Comparison of ENCODE assay signal across 11 cellular contexts in the genomic region with DNA sequence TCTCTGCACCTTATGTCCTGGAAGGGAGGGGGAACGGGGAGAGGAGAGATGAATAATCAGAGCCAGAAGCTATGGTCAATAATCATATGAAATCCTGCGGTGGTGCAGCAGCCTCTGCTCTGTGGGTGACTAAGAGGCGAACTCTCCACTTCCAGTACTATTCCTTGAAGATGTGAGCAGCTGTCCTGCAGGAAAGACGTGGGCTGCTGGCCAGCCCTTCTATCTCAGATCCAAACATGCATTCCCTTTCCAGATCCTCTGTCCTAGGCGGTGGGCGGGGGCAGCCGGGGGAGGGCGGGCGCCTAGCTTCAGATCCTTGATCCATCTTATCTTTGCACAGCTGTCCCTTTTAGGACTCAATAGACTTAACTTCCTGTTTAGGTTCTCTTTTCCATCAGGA. TPM values are rescaled to one million over a fixed set of nuclear protein-coding genes. Genes with fewer than 3 reads are reported as not detected.
DNase-seq lines count a peak whose midpoint lies in the region; ATAC-seq and TF ChIP-seq lines count a peak whose summit lies in the region.
"Had no signal": no experiment of that assay in that cellular context is flagged by ENCODE, and none has a peak within 500 bp of the region (broad histone marks: within the 10 kb centered on the region; RNA-seq: fewer than 3 reads in every experiment).

No MANE protein-coding gene starts in this region.

- no peaks in the 10 kb centered on the region for H3K36me3 ChIP-seq in MG63
- no peaks in the 10 kb centered on the region for H3K36me3 ChIP-seq in endodermal cell (ENCODE audit: control insufficient read depth, insufficient read depth, low read length)
- H3K36me3 ChIP-seq in mucosa of descending colon (ENCODE audit: low read depth) = no peaks in the 10 kb centered on the region

- intact Hi-C loops in mucosa of descending colon (cut with DNase I, micrococcal nuclease) = no loop called here

- CTCF ChIA-PET in activated CD4-positive, alpha-beta T cell treated with anti-CD3 and anti-CD28 coated beads, Interleukin-2, amount 10 ng/mL, durations not matched to agents 7 days and 5 days (lab: Charles Lee) = interaction anchor here (1.0 kb wide), 1 partner anchor 13 kb away, joined by 3 read pairs; no protein-coding TSS in a partner anchor

- TF ChIP-seq CTCF in endodermal cell (conservative IDR thresholded peaks at IDR 0.05) = no peak
- no peak for TF ChIP-seq CTCF in mucosa of descending colon (IDR thresholded peaks at IDR 0.05)

- 57 to 67% methylated on average over 3 to 9 of the region's 9 CpGs for WGBS in endodermal cell (ENCODE audit: insufficient coverage in 1 of 2, insufficient read length in 1 of 2), 2 experiments

- H3K27me3 Mint-ChIP-seq in endodermal cell (ENCODE audit: insufficient read depth) = peaks cover 3% of the 10 kb centered on the region
- no peaks in the 10 kb centered on the region for H3K27me3 Mint-ChIP-seq in naive thymus-derived CD8-positive, alpha-beta T cell
- H3K27me3 Mint-ChIP-seq in activated CD4-positive, alpha-beta T cell treated with anti-CD3 and anti-CD28 coated beads, Interleukin-2, amount 10 ng/mL, durations not matched to agents 7 days and 5 days = peaks cover 2% of the 10 kb centered on the region
- H3K27me3 Mint-ChIP-seq: activated naive CD8-positive, alpha-beta T cell; IgD-negative memory B cell had no signal

- H3K27me3 ChIP-seq in MG63 = no peaks in the 10 kb centered on the region
- no peaks in the 10 kb centered on the region for H3K27me3 ChIP-seq in endodermal cell (ENCODE audit: control insufficient read depth, insufficient read depth, low read length, poor library complexity, severe bottlenecking)

- ATAC-seq in mucosa of descending colon = peak; percentile 73
- no peak for ATAC-seq in naive thymus-derived CD8-positive, alpha-beta T cell

- H3K27ac ChIP-seq in endodermal cell (ENCODE audit: low read depth, low read length) = no peak overlapping the region

- H3K4me3 Mint-ChIP-seq in endodermal cell = no peak overlapping the region
- no peak overlapping the region for H3K4me3 Mint-ChIP-seq in naive thymus-derived CD8-positive, alpha-beta T cell
- H3K4me3 Mint-ChIP-seq in activated CD4-positive, alpha-beta T cell treated with anti-CD3 and anti-CD28 coated beads, Interleukin-2, amount 10 ng/mL, durations not matched to agents 7 days and 5 days = no peak overlapping the region
- H3K4me3 Mint-ChIP-seq: activated naive CD8-positive, alpha-beta T cell; IgD-negative memory B cell had no signal

- peaks cover 18% of the 10 kb centered on the region for H3K4me1 Mint-ChIP-seq in endodermal cell
- H3K4me1 Mint-ChIP-seq in naive thymus-derived CD8-positive, alpha-beta T cell = peaks cover 0 to 6% (median 2%) of the 10 kb centered on the region in 4 donors
- H3K4me1 Mint-ChIP-seq in activated CD4-positive, alpha-beta T cell treated with anti-CD3 and anti-CD28 coated beads, Interleukin-2, amount 10 ng/mL, durations not matched to agents 7 days and 5 days = no peaks in the 10 kb centered on the region

- H3K27ac Mint-ChIP-seq in endodermal cell = no peak overlapping the region
- peak overlapping the region in 1 of 10 donors; percentile 15 for H3K27ac Mint-ChIP-seq in naive thymus-derived CD8-positive, alpha-beta T cell
- no peak overlapping the region for H3K27ac Mint-ChIP-seq in activated CD4-positive, alpha-beta T cell treated with anti-CD3 and anti-CD28 coated beads, Interleukin-2, amount 10 ng/mL, durations not matched to agents 7 days and 5 days
- H3K27ac Mint-ChIP-seq: activated naive CD8-positive, alpha-beta T cell; IgD-negative memory B cell had no signal

- POLR2A ChIA-PET in naive thymus-derived CD8-positive, alpha-beta T cell (lab: Charles Lee) = no interaction called here
- POLR2A ChIA-PET in activated CD4-positive, alpha-beta T cell treated with anti-CD3 and anti-CD28 coated beads, Interleukin-2, amount 10 ng/mL, durations not matched to agents 7 days and 5 days (lab: Charles Lee) = no interaction called here

- no peaks in the 10 kb centered on the region for H3K36me3 Mint-ChIP-seq in endodermal cell (ENCODE audit: low read depth)
- H3K36me3 Mint-ChIP-seq in naive thymus-derived CD8-positive, alpha-beta T cell = no peaks in the 10 kb centered on the region
- no peaks in the 10 kb centered on the region for H3K36me3 Mint-ChIP-seq in activated CD4-positive, alpha-beta T cell treated with anti-CD3 and anti-CD28 coated beads, Interleukin-2, amount 10 ng/mL, durations not matched to agents 7 days and 5 days (ENCODE audit: low read depth)
- H3K36me3 Mint-ChIP-seq: activated naive CD8-positive, alpha-beta T cell had no signal

- H3K9me3 ChIP-seq in MG63 (no peaks in the 10 kb centered on the region), endodermal cell (ENCODE audit: control insufficient read depth, low read length) (no peaks in the 10 kb centered on the region), mucosa of descending colon (no peaks in the 10 kb centered on the region)

- no peak overlapping the region for H3K4me3 ChIP-seq in MG63
- no peak overlapping the region for H3K4me3 ChIP-seq in endodermal cell (ENCODE audit: low read length)
- no peak overlapping the region for H3K4me3 ChIP-seq in mucosa of descending colon

- no peaks in the 10 kb centered on the region for H3K9me3 Mint-ChIP-seq in endodermal cell
- peaks cover 0 to 8% (median 0%) of the 10 kb centered on the region in 9 donors for H3K9me3 Mint-ChIP-seq in naive thymus-derived CD8-positive, alpha-beta T cell
- H3K9me3 Mint-ChIP-seq in activated CD4-positive, alpha-beta T cell treated with anti-CD3 and anti-CD28 coated beads, Interleukin-2, amount 10 ng/mL, durations not matched to agents 7 days and 5 days = no peaks in the 10 kb centered on the region
- H3K9me3 Mint-ChIP-seq: IgD-negative memory B cell had no signal

- H3K4me1 ChIP-seq in endodermal cell (ENCODE audit: control insufficient read depth, insufficient read depth, low read length) (peaks cover 3% of the 10 kb centered on the region), mucosa of descending colon (ENCODE audit: low read depth) (peaks cover 16% of the 10 kb centered on the region)

- H3K9ac ChIP-seq in endodermal cell (ENCODE audit: extremely low read depth, low read length, poor library complexity, severe bottlenecking) = no peak overlapping the region

- DNase-seq in AG08396 (ENCODE audit: low spot score) = peak; percentile 60
- peak; percentile 81 for DNase-seq in MG63
- DNase-seq in endodermal cell = peak; percentile 66
- peak; percentile 65 to 73 (median 69) for DNase-seq in mucosa of descending colon
- DNase-seq in naive thymus-derived CD8-positive, alpha-beta T cell = no peak
- no peak for DNase-seq in NCI-H1694 treated with DMSO at 0.1 percent for 48 hours (lab: John Stamatoyannopoulos, UW)
- no peak for DNase-seq in activated CD4-positive, alpha-beta T cell treated with anti-CD3 and anti-CD28 coated beads, Interleukin-2, amount 10 ng/mL, durations not matched to agents 7 days and 5 days
- no peak for DNase-seq in activated CD8-positive, alpha-beta memory T cell treated with anti-CD3 and anti-CD28 coated beads for 24 hours

RNA-seq across cellular contexts. Expression of a gene that starts 34.5 kb away (rescaled TPM):
- total RNA-seq in MG63 (2014; rRNA removed; shearing (Covaris generic); ENCODE audit: low replicate concordance) = not detected in 2 replicates
- under 1 TPM; 0.59 to 0.62 TPM for total RNA-seq in endodermal cell
- polyA plus RNA-seq in endodermal cell (2013, experiment 1 of 2) = not detected
- 0.70 TPM for polyA plus RNA-seq in endodermal cell (2013, experiment 2 of 2)
- 1 to 10 TPM in 2 of 3 donors, not detected in 1; 1.1 to 2.7 TPM for total RNA-seq in mucosa of descending colon
- 10 to 100 TPM; 26.8 to 34.9 TPM for total RNA-seq in naive thymus-derived CD8-positive, alpha-beta T cell
- polyA plus RNA-seq in naive thymus-derived CD8-positive, alpha-beta T cell = 100 to 1,000 TPM in 2 of 3 donors, 10 to 100 TPM in 1; 67.3 to 155 (median 119) TPM
- 1 to 10 TPM; 5.0 to 7.9 TPM for total RNA-seq in activated CD4-positive, alpha-beta T cell treated with anti-CD3 and anti-CD28 coated beads, Interleukin-2, amount 10 ng/mL, durations not matched to agents 7 days and 5 days
- total RNA-seq: lung microvascular endothelial cell had no signal

Comparison
In these comparisons a context has a peak if more than half of its experiments do, and no peak if none do; other contexts are left out.
1. DNase-seq: peak in AG08396 (single experiment), MG63 (single experiment), endodermal cell (single experiment) and mucosa of descending colon (3 of 3); none in naive thymus-derived CD8-positive, alpha-beta T cell (0 of 10), NCI-H1694 treated with DMSO at 0.1 percent for 48 hours (single experiment), activated CD4-positive, alpha-beta T cell treated with anti-CD3 and anti-CD28 coated beads, Interleukin-2, amount 10 ng/mL, durations not matched to agents 7 days and 5 days (single experiment) and activated CD8-positive, alpha-beta memory T cell treated with anti-CD3 and anti-CD28 coated beads for 24 hours (single experiment).